In the genomic region with DNA sequence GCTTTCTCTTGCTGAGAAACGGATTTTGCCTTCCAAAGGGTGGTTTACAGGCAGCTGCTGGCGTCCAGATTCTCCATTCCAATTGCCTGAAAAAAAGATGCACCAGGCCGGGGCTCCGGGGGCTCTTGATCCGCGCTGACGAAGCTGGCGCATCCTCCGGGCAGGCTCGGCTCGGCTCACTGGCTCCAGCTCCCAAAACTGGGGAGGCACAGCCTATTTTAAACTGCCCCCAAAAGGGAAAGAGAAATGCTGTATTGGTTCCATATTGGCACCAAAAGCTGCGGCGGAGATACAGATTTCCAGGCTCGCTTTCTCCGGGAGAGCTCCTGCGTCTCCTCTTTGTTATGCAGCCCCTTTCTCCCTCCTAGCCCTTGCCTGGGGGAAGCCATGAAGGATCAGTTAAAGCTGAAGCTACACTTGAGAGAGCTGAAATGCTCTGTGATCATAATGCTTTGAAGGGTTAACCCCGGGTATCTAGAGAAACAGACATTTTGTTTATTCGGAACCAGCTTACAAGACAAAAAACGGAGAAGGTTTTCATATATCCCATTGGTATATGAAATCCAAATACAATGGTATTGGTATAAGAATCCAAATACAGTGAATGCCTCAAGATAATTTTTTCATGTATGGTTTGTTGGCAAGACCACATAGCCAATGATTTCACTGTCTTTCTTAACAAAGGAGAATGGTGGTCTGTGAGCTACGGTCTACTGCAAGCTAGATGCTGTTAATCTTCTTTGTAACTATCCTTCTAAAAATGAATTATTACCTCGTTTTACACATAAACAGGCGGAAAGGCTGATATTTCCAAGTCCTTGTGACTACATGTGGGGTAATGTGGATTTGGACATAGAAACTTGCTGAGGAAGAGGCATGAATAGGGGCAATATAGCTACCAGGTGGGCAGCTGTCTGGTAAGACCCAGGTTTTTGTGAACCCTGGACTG, we compare ENCODE assay signal across 8 cellular contexts. TPM values are rescaled to one million over a fixed set of nuclear protein-coding genes. Genes with fewer than 3 reads are reported as not detected.
DNase-seq lines count a peak whose midpoint lies in the region; ATAC-seq and TF ChIP-seq lines count a peak whose summit lies in the region.

No MANE protein-coding gene starts in this region.

- peak overlapping the region; percentile 86 for H3K27ac ChIP-seq in vagina

- CTCF ChIA-PET in activated CD8-positive, alpha-beta memory T cell treated with anti-CD3 and anti-CD28 coated beads, Interleukin-2, amount 10 ng/mL, durations not matched to agents 7 days and 5 days (lab: Charles Lee) = interaction anchor here (0.7 to 2.4 kb wide), 17 partner anchors 9 to 702 kb away, joined by 3 to 18 read pairs (median 3); partner anchors contain the start of gene SLC9C1

- H3K27me3 ChIP-seq in vagina = no peaks in the 10 kb centered on the region

- H3K4me1 ChIP-seq in vagina = peaks cover 18% of the 10 kb centered on the region

- TF ChIP-seq CTCF in fibroblast of mammary gland (conservative IDR thresholded peaks at IDR 0.05; ENCODE audit: control insufficient read depth, insufficient read depth, low read depth, low read length) (no peak), vagina (IDR thresholded peaks at IDR 0.05) (no peak)

- no peak for TF ChIP-seq POLR2A in vagina (IDR thresholded peaks at IDR 0.05)

- peak overlapping the region; percentile 75 for H3K4me3 Mint-ChIP-seq in activated CD8-positive, alpha-beta memory T cell treated with anti-CD3 and anti-CD28 coated beads, Interleukin-2, amount 10 ng/mL, durations not matched to agents 7 days and 5 days

- intact Hi-C loops in vagina (cut with DNase I) = loop anchor here (10.0 kb wide), 1 partner anchor 191 kb away; no protein-coding TSS in a partner anchor

- peak; percentile 43 for ATAC-seq in activated CD8-positive, alpha-beta memory T cell treated with anti-CD3 and anti-CD28 coated beads, Interleukin-2, amount 10 ng/mL, durations not matched to agents 7 days and 5 days
- ATAC-seq in HG03354 (IDR thresholded peaks at IDR 0.05; ENCODE audit: poor library complexity, severe bottlenecking, unreplicated experiment) = peak; percentile 61
- ATAC-seq in HG03097 (IDR thresholded peaks at IDR 0.05; ENCODE audit: low FRiP score, unreplicated experiment) = no peak

- H3K27me3 Mint-ChIP-seq in activated CD8-positive, alpha-beta memory T cell treated with anti-CD3 and anti-CD28 coated beads, Interleukin-2, amount 10 ng/mL, durations not matched to agents 7 days and 5 days = peaks cover 13% of the 10 kb centered on the region

- no peaks in the 10 kb centered on the region for H3K36me3 Mint-ChIP-seq in activated CD8-positive, alpha-beta memory T cell treated with anti-CD3 and anti-CD28 coated beads, Interleukin-2, amount 10 ng/mL, durations not matched to agents 7 days and 5 days

- H3K4me3 ChIP-seq in fibroblast of mammary gland (ENCODE audit: control insufficient read depth, low read depth, low read length) (peak overlapping the region; percentile 37), vagina (peak overlapping the region; percentile 47 to 65)

- no peak overlapping the region for H3K27ac Mint-ChIP-seq in activated CD8-positive, alpha-beta memory T cell treated with anti-CD3 and anti-CD28 coated beads, Interleukin-2, amount 10 ng/mL, durations not matched to agents 7 days and 5 days

- H3K36me3 ChIP-seq in vagina = no peaks in the 10 kb centered on the region

- no peak for DNase-seq in activated CD8-positive, alpha-beta memory T cell treated with anti-CD3 and anti-CD28 coated beads, Interleukin-2, amount 10 ng/mL, durations not matched to agents 7 days and 5 days
- no peak for DNase-seq in activated CD8-positive, alpha-beta memory T cell treated with anti-CD3 and anti-CD28 coated beads for 24 hours
- DNase-seq in activated CD4-positive, alpha-beta T cell treated with anti-CD3 and anti-CD28 coated beads, Interleukin-2, amount 50 U/mL, for 1 hour = peak; percentile 2
- DNase-seq in fibroblast of mammary gland (ENCODE audit: low read depth) (no peak), myocyte (ENCODE audit: low read depth) (peak; percentile 3), vagina (ENCODE audit: extremely low spot score in 2 of 2) (no peak)

- peaks cover 17% of the 10 kb centered on the region for H3K4me1 Mint-ChIP-seq in activated CD8-positive, alpha-beta memory T cell treated with anti-CD3 and anti-CD28 coated beads, Interleukin-2, amount 10 ng/mL, durations not matched to agents 7 days and 5 days

- no peaks in the 10 kb centered on the region for H3K9me3 Mint-ChIP-seq in activated CD8-positive, alpha-beta memory T cell treated with anti-CD3 and anti-CD28 coated beads, Interleukin-2, amount 10 ng/mL, durations not matched to agents 7 days and 5 days (ENCODE audit: low read depth)

- no peaks in the 10 kb centered on the region for H3K9me3 ChIP-seq in vagina

RNA-seq across cellular contexts. Expression of gene CD200, which starts 0.7 kb away (rescaled TPM):
- 1 to 10 TPM in 1 of 2 experiments, under 1 TPM in 1; 0.67 to 3.6 TPM for total RNA-seq in activated CD8-positive, alpha-beta memory T cell treated with anti-CD3 and anti-CD28 coated beads, Interleukin-2, amount 10 ng/mL, durations not matched to agents 7 days and 5 days
- total RNA-seq in myocyte (0.10 and 0.13 TPM in 2 replicates), vagina (3.9 TPM)
- 0.06 TPM for polyA plus RNA-seq in myocyte (2012)

RNA-seq across cellular contexts. Expression of gene SLC9C1, which starts 39.6 kb away (rescaled TPM):
- under 1 TPM in 1 of 2 experiments, not detected in 1; 0.28 TPM for total RNA-seq in activated CD8-positive, alpha-beta memory T cell treated with anti-CD3 and anti-CD28 coated beads, Interleukin-2, amount 10 ng/mL, durations not matched to agents 7 days and 5 days
- not detected in 2 replicates for total RNA-seq in myocyte
- polyA plus RNA-seq in myocyte (2012) = not detected
- not detected for total RNA-seq in vagina

Comparison
In these comparisons a context has a peak if more than half of its experiments do, and no peak if none do; other contexts are left out.
1. DNase-seq: peak in activated CD4-positive, alpha-beta T cell treated with anti-CD3 and anti-CD28 coated beads, Interleukin-2, amount 50 U/mL, for 1 hour (single experiment) and myocyte (single experiment); none in activated CD8-positive, alpha-beta memory T cell treated with anti-CD3 and anti-CD28 coated beads, Interleukin-2, amount 10 ng/mL, durations not matched to agents 7 days and 5 days (single experiment), activated CD8-positive, alpha-beta memory T cell treated with anti-CD3 and anti-CD28 coated beads for 24 hours (single experiment), fibroblast of mammary gland (single experiment) and vagina (0 of 2).